8 cellular contexts compared by ENCODE assay signal in the genomic region with DNA sequence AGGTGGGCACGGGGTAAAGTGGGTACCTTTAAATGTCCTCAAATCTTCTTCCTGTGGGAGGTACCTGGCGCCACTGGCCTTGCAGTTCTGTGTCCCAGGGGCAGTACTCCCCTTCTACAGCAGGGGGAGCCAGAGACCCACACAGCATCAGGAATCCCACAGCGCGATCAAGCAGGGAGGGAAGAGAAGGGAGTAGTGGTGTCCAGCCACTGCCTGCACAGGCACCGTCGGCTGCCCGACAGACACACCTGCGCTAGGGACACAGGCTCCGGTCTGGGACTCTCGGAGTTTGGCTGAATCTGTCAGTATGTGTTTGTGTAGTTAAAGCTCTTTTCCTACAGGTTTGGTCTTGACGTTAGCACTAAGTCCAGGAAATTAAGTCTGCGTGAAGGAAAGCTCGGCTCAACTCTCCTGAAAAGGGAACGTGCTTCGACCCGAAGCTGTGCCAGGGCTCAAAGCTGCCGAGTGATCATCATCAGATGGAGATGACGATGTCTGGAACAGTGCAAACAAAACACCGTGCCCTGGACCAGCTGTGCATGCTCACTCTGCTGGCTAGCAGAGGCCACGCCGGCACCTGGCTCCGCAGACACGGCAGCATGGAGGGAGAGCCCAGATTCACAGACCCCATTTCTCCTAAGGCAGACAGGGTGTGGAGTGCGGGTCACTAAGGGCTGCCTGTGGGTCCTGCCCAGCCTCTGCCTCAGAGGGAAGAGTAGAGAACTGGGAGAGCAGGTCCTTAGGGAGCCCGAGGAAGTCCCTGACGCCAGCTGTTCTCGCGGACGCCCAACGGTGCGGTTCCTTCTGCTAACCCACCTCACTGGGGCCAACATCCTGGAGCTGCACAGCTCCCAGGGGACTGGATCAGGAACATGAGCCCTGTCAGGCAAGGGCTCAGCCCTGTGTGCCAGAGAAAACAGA. TPM values are rescaled to one million over a fixed set of nuclear protein-coding genes. Genes with fewer than 3 reads are reported as not detected.
DNase-seq lines count a peak whose midpoint lies in the region; TF ChIP-seq lines count a peak whose summit lies in the region.

No MANE protein-coding gene starts in this region.

- no peak overlapping the region for H4K8ac ChIP-seq in neuronal stem cell (ENCODE audit: low read depth, low read length)

- peaks cover 6 to 24% of the 10 kb centered on the region in 2 donors for H3K36me3 ChIP-seq in neuronal stem cell (replicated peaks in 1 of 2; ENCODE audit: control insufficient read depth in 2 of 2, insufficient read depth in 2 of 2, low read length in 2 of 2)
- H3K36me3 ChIP-seq in stomach = peaks cover 0 to 69% (median 52%) of the 10 kb centered on the region in 4 donors

- H3K4me3 ChIP-seq in fibroblast of villous mesenchyme (ENCODE audit: low read depth, low read length) (no peak overlapping the region), neuronal stem cell (ENCODE audit: low read length in 2 of 2) (no peak overlapping the region), stomach (no peak overlapping the region)

- H3K9ac ChIP-seq in neuronal stem cell (ENCODE audit: low read depth, low read length, poor library complexity) = no peak overlapping the region

- no peak overlapping the region for H3K18ac ChIP-seq in neuronal stem cell (ENCODE audit: low read length)

- WGBS in neuronal stem cell (ENCODE audit: extremely low coverage in 2 of 2, insufficient read length in 2 of 2, insufficient replicate concordance in 1 of 2), 2 donors = no CpG with 5 or more reads among the region's 31 CpGs
- WGBS in stomach, 5 donors = 39 to 54% (median 51%) methylated on average over 29 to 31 of the region's 31 CpGs

- CTCF ChIA-PET in RWPE1 (lab: Yijun Ruan, JAX) = interaction anchor here (0.6 to 2.1 kb wide), 12 partner anchors 12 to 1106 kb away, joined by 3 to 25 read pairs (median 4); partner anchors contain the start of gene PEX26

- H2BK12ac ChIP-seq in neuronal stem cell (ENCODE audit: low read length) = no peak overlapping the region

- H3K27me3 ChIP-seq in neuronal stem cell (ENCODE audit: control insufficient read depth in 3 of 3, insufficient read depth in 3 of 3, low read depth in 1 of 3, low read length in 3 of 3) (no peaks in the 10 kb centered on the region), stomach (no peaks in the 10 kb centered on the region)

- no peak overlapping the region for H2BK5ac ChIP-seq in neuronal stem cell (ENCODE audit: low read length)

- DNase-seq in NCI-H1436 (lab: John Stamatoyannopoulos, UW) (peak; percentile 61), NCI-H1436 treated with DMSO at 0.1 percent for 48 hours (lab: John Stamatoyannopoulos, UW) (no peak), KG1 (lab: John Stamatoyannopoulos, UW) (peak; percentile 26), RWPE1 (ENCODE audit: low spot score) (peak; percentile 81), fibroblast of villous mesenchyme (ENCODE audit: low read depth) (peak; percentile 80), neuronal stem cell (ENCODE audit: low spot score) (peak; percentile 83), stomach (peak; percentile 91)
- peak; percentile 75 for DNase-seq in activated effector memory CD4-positive, alpha-beta T cell treated with Interleukin-2 at 50 U/mL for 16 hours

- H3K27ac ChIP-seq in RWPE1 (peak overlapping the region; percentile 41), neuronal stem cell (replicated peaks; ENCODE audit: low read length) (no peak overlapping the region), stomach (peak overlapping the region in 4 of 5 donors; percentile 47 to 84 (median 62))

- POLR2A ChIA-PET in RWPE1 (lab: Yijun Ruan, JAX; ENCODE audit: low non-redundant PET) = no interaction called here

- no peak overlapping the region for H3K14ac ChIP-seq in neuronal stem cell (ENCODE audit: low read length)

- TF ChIP-seq EP300 in stomach (IDR thresholded peaks at IDR 0.05) = peak; percentile 10

- TF ChIP-seq CTCF in RWPE1 (conservative IDR thresholded peaks at IDR 0.05; ENCODE audit: low read depth) (peak; percentile 99), fibroblast of villous mesenchyme (IDR thresholded peaks at IDR 0.05; ENCODE audit: insufficient read depth, low read depth, low read length) (peak; percentile 100), stomach (IDR thresholded peaks at IDR 0.05) (peak in 6 of 7 experiments; percentile 46 to 99 (median 99))

- H3K4ac ChIP-seq in neuronal stem cell (ENCODE audit: low read length) = no peak overlapping the region

- H3K4me2 ChIP-seq in neuronal stem cell (ENCODE audit: insufficient read depth, low read length, poor library complexity, severe bottlenecking) = no peak overlapping the region

- no peak overlapping the region for H2AFZ ChIP-seq in neuronal stem cell (ENCODE audit: low read length)

- H3K9me3 ChIP-seq in neuronal stem cell (replicated peaks in 1 of 2; ENCODE audit: control insufficient read depth in 2 of 2, insufficient read depth in 1 of 2, low read depth in 1 of 2, low read length in 2 of 2) (no peaks in the 10 kb centered on the region), stomach (no peaks in the 10 kb centered on the region)

- H3K79me1 ChIP-seq in neuronal stem cell (ENCODE audit: low read depth, low read length) = no peaks in the 10 kb centered on the region

- H4K91ac ChIP-seq in neuronal stem cell (ENCODE audit: low read depth, low read length, poor library complexity) = no peak overlapping the region

- no peak for TF ChIP-seq POLR2A in stomach (IDR thresholded peaks at IDR 0.05)

- no peak overlapping the region for H2AK5ac ChIP-seq in neuronal stem cell (ENCODE audit: low read depth, low read length)

- H3K4me1 ChIP-seq in neuronal stem cell (ENCODE audit: control insufficient read depth in 2 of 2, insufficient read depth in 1 of 2, low read depth in 1 of 2, low read length in 2 of 2) (peaks cover 8 to 13% of the 10 kb centered on the region in 2 donors), stomach (peaks cover 11 to 40% (median 24%) of the 10 kb centered on the region in 4 donors)

- intact Hi-C loops in stomach (cut with DNase I; ENCODE audit: low total_unique reads) = no loop called here

- H2BK15ac ChIP-seq in neuronal stem cell (ENCODE audit: low read length) = no peak overlapping the region

- peak overlapping the region; percentile 13 for H3K23ac ChIP-seq in neuronal stem cell (ENCODE audit: low read depth, low read length, poor library complexity)

- H2BK120ac ChIP-seq in neuronal stem cell (ENCODE audit: low read depth, low read length) = no peak overlapping the region

RNA-seq across cellular contexts. Expression of gene BID, which starts 56.0 kb away (rescaled TPM):
- total RNA-seq in fibroblast of villous mesenchyme = 10.3 and 19.4 TPM in 2 replicates
- polyA plus RNA-seq in neuronal stem cell (2013, experiment 1 of 2) = 25.3 TPM
- polyA plus RNA-seq in neuronal stem cell (2013, experiment 2 of 2) = 27.6 TPM
- total RNA-seq in stomach = 10 to 100 TPM in 4 of 5 donors, 1 to 10 TPM in 1; 1.2 to 50.9 (median 24.0) TPM
- 10 to 100 TPM; 15.2 to 24.4 (median 15.3) TPM for polyA plus RNA-seq in stomach
